In genomic region chr4:120053916-120054315, GRCh38 we compare ENCODE assay signal across 1 cellular context.
TF ChIP-seq lines count a peak whose summit lies in the region.

No MANE protein-coding gene starts in this region.

TF ChIP-seq in GM23338, 12 proteins besides CTCF, POLR2A, EP300 and RAD21 (continued from another document):
- TF ChIP-seq, protein P1, sequence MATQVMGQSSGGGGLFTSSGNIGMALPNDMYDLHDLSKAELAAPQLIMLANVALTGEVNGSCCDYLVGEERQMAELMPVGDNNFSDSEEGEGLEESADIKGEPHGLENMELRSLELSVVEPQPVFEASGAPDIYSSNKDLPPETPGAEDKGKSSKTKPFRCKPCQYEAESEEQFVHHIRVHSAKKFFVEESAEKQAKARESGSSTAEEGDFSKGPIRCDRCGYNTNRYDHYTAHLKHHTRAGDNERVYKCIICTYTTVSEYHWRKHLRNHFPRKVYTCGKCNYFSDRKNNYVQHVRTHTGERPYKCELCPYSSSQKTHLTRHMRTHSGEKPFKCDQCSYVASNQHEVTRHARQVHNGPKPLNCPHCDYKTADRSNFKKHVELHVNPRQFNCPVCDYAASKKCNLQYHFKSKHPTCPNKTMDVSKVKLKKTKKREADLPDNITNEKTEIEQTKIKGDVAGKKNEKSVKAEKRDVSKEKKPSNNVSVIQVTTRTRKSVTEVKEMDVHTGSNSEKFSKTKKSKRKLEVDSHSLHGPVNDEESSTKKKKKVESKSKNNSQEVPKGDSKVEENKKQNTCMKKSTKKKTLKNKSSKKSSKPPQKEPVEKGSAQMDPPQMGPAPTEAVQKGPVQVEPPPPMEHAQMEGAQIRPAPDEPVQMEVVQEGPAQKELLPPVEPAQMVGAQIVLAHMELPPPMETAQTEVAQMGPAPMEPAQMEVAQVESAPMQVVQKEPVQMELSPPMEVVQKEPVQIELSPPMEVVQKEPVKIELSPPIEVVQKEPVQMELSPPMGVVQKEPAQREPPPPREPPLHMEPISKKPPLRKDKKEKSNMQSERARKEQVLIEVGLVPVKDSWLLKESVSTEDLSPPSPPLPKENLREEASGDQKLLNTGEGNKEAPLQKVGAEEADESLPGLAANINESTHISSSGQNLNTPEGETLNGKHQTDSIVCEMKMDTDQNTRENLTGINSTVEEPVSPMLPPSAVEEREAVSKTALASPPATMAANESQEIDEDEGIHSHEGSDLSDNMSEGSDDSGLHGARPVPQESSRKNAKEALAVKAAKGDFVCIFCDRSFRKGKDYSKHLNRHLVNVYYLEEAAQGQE (IDR thresholded peaks at IDR 0.05; ENCODE audit: unreplicated experiment) = no peak
